ENCODE assay signal across 1 cellular context in genomic region chr7:139739863-139740597, GRCh38.
TF ChIP-seq lines count a peak whose summit lies in the region.

No MANE protein-coding gene starts in this region.

TF ChIP-seq in WTC11, 78 proteins besides CTCF, POLR2A, EP300 and RAD21 (continued from another document):
- no peak for TF ChIP-seq ATF3 (CRISPR knock-in tag; conservative IDR thresholded peaks at IDR 0.05)
- no peak for TF ChIP-seq HMGA2 (CRISPR knock-in tag; IDR thresholded peaks at IDR 0.05)
- no peak for TF ChIP-seq ZNF263 (CRISPR knock-in tag; IDR thresholded peaks at IDR 0.05; ENCODE audit: low read depth)
- TF ChIP-seq E2F4 (CRISPR knock-in tag; IDR thresholded peaks at IDR 0.05; ENCODE audit: borderline replicate concordance, low read depth) = no peak
- TF ChIP-seq PRDM15 (CRISPR knock-in tag; IDR thresholded peaks at IDR 0.05) = no peak
- no peak for TF ChIP-seq RELA (CRISPR knock-in tag; IDR thresholded peaks at IDR 0.05; ENCODE audit: borderline replicate concordance)
- no peak for TF ChIP-seq MAX (CRISPR knock-in tag; IDR thresholded peaks at IDR 0.05)
- no peak for TF ChIP-seq MYBL2 (CRISPR knock-in tag; IDR thresholded peaks at IDR 0.05)
